Comparison of ENCODE assay signal across 14 cellular contexts in genomic region chr5:39201160-39201794, GRCh38. TPM values are rescaled to one million over a fixed set of nuclear protein-coding genes. Genes with fewer than 3 reads are reported as not detected.
A peak's percentile ranks its signal among the peaks of the same experiment; 100 is the strongest.
DNase-seq lines count a peak whose midpoint lies in the region; ATAC-seq, FAIRE-seq and TF ChIP-seq lines count a peak whose summit lies in the region.
"Had no signal": no experiment of that assay in that cellular context is flagged by ENCODE, and none has a peak within 500 bp of the region (broad histone marks: within the 10 kb centered on the region; RNA-seq: fewer than 3 reads in every experiment).

No MANE protein-coding gene starts in this region.

- TF ChIP-seq EP300 in sigmoid colon (IDR thresholded peaks at IDR 0.05): no peak

- H3K9me3 ChIP-seq in mononuclear cell (ENCODE audit: low read depth, low read length): no peaks in the 10 kb centered on the region
- H3K9me3 ChIP-seq in sigmoid colon: no peaks in the 10 kb centered on the region
- H3K9me3 ChIP-seq in prostate gland: no peaks in the 10 kb centered on the region
- H3K9me3 ChIP-seq: thoracic aorta had no signal

- H3K36me3 Mint-ChIP-seq in activated T-helper 17 cell treated with anti-CD3 and anti-CD28 coated beads, Interleukin-2, amount 50 U/mL, for 72 hours (ENCODE audit: low read depth): peaks cover 46% of the 10 kb centered on the region

- peak overlapping the region; percentile 91 for H3K4me3 Mint-ChIP-seq in activated T-helper 17 cell treated with anti-CD3 and anti-CD28 coated beads, Interleukin-2, amount 50 U/mL, for 72 hours

- H3K4me1 Mint-ChIP-seq in activated T-helper 17 cell treated with anti-CD3 and anti-CD28 coated beads, Interleukin-2, amount 50 U/mL, for 72 hours: peaks cover 24% of the 10 kb centered on the region

- WGBS in sigmoid colon, 2 donors: 44 to 79% methylated on average over 1 of the region's 1 CpG
- 89% methylated on average over 1 of the region's 1 CpG for WGBS in prostate gland

- H3K27ac Mint-ChIP-seq in activated T-helper 17 cell treated with anti-CD3 and anti-CD28 coated beads, Interleukin-2, amount 50 U/mL, for 72 hours: peak overlapping the region; percentile 90

- peak; percentile 41 for FAIRE-seq in A204.1 (lab: Jason Lieb, UNC)

- H3K4me1 ChIP-seq in mononuclear cell (ENCODE audit: insufficient read depth, low read length) (peaks cover 70% of the 10 kb centered on the region), sigmoid colon (no peaks in the 10 kb centered on the region), prostate gland (replicated peaks) (no peaks in the 10 kb centered on the region)
- H3K4me1 ChIP-seq: parathyroid adenoma had no signal

- H3K27me3 ChIP-seq in mononuclear cell (ENCODE audit: insufficient read depth, low read length) (no peaks in the 10 kb centered on the region), sigmoid colon (no peaks in the 10 kb centered on the region), prostate gland (replicated peaks; ENCODE audit: insufficient read depth) (no peaks in the 10 kb centered on the region)

- H3K4me3 ChIP-seq in mononuclear cell (ENCODE audit: low read length): peak overlapping the region; percentile 51
- H3K4me3 ChIP-seq in sigmoid colon: no peak overlapping the region
- H3K4me3 ChIP-seq in prostate gland: no peak overlapping the region

- peak; percentile 61 for ATAC-seq in activated T-helper 17 cell treated with anti-CD3 and anti-CD28 coated beads, Interleukin-2, amount 50 U/mL, for 72 hours (replicated peaks)
- ATAC-seq in GM18511 (IDR thresholded peaks at IDR 0.05; ENCODE audit: unreplicated experiment): no peak
- ATAC-seq: left cardiac atrium had no signal

- peak; percentile 30 for DNase-seq in ELR (ENCODE audit: low read depth)
- no peak for DNase-seq in sigmoid colon
- no peak for DNase-seq in prostate gland (ENCODE audit: low spot score)
- no peak for DNase-seq in midbrain (lab: John Stamatoyannopoulos, UW)
- DNase-seq: cortex of kidney, left cardiac atrium, NCI-H1417 treated with DMSO at 0.1 percent for 48 hours, T-helper 9 cell had no signal

- H3K9me3 Mint-ChIP-seq in activated T-helper 17 cell treated with anti-CD3 and anti-CD28 coated beads, Interleukin-2, amount 50 U/mL, for 72 hours: no peaks in the 10 kb centered on the region

- TF ChIP-seq POLR2A in sigmoid colon (IDR thresholded peaks at IDR 0.05) (no peak), prostate gland (IDR thresholded peaks at IDR 0.05) (no peak)

- no peaks in the 10 kb centered on the region for H3K27me3 Mint-ChIP-seq in activated T-helper 17 cell treated with anti-CD3 and anti-CD28 coated beads, Interleukin-2, amount 50 U/mL, for 72 hours

- intact Hi-C loops in sigmoid colon (cut with DNase I): no loop called here
- intact Hi-C loops in prostate gland (cut with DNase I): no loop called here

- no peak for TF ChIP-seq CTCF in sigmoid colon (IDR thresholded peaks at IDR 0.05)
- TF ChIP-seq CTCF in prostate gland (IDR thresholded peaks at IDR 0.05): no peak

- H3K36me3 ChIP-seq in sigmoid colon (no peaks in the 10 kb centered on the region), prostate gland (no peaks in the 10 kb centered on the region)
- H3K36me3 ChIP-seq: thoracic aorta had no signal

- H3K27ac ChIP-seq in sigmoid colon: no peak overlapping the region
- H3K27ac ChIP-seq in prostate gland: no peak overlapping the region
- H3K27ac ChIP-seq: parathyroid adenoma, thoracic aorta had no signal

RNA-seq across cellular contexts. Expression of gene FYB1, which starts 18.1 kb away (rescaled TPM):
- 100 to 1,000 TPM in 1 of 2 donors, 10 to 100 TPM in 1; 95.7 to 153 TPM for total RNA-seq in activated T-helper 17 cell treated with anti-CD3 and anti-CD28 coated beads, Interleukin-2, amount 50 U/mL, for 72 hours
- 189 TPM for total RNA-seq in mononuclear cell
- total RNA-seq in sigmoid colon: 10 to 100 TPM in 3 of 4 donors, 1 to 10 TPM in 1; 8.6 to 15.5 (median 12.4) TPM
- 10 to 100 TPM in 1 of 3 donors, 1 to 10 TPM in 2; 2.8 to 18.2 (median 3.6) TPM for polyA plus RNA-seq in sigmoid colon
- 1 to 10 TPM; 3.1 to 4.0 TPM for total RNA-seq in prostate gland

Comparison
In these comparisons a context has a peak if more than half of its experiments do, and no peak if none do; other contexts are left out.
1. RNA of gene FYB1, which starts 18.1 kb away (total RNA-seq): 189 TPM in mononuclear cell (single experiment) and 95.7 to 153 TPM in activated T-helper 17 cell treated with anti-CD3 and anti-CD28 coated beads, Interleukin-2, amount 50 U/mL, for 72 hours; 8.6 to 15.5 TPM in sigmoid colon and 3.1 to 4.0 TPM in prostate gland; every median in the first group is over 4 times any median in the second.